25 cellular contexts compared by ENCODE assay signal in the genomic region with DNA sequence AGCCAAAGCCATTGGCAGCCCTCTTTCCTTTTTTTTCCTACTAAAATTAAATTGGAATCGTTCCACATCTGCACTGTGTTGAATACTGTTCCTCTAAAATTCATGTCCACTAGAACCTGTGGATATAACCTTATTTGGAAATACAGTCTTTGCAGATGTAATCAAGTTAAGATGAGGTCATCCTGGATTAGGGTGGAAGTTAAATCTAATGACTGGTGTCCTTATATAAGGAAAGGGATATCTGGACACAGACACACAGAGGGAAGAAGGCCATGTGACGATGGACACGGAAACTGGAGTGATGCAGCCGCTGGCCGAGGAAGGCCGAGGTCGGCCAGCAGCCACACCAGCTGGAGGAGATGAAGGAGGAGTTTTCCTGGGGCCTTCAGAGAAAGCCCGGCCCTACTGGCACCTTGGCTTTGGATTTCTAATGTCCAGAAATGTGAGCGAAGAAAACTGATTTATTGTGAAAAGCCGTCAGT. TPM values are rescaled to one million over a fixed set of nuclear protein-coding genes. Genes with fewer than 3 reads are reported as not detected.
DNase-seq lines count a peak whose midpoint lies in the region; ATAC-seq and TF ChIP-seq lines count a peak whose summit lies in the region.
"Had no signal": no experiment of that assay in that cellular context is flagged by ENCODE, and none has a peak within 500 bp of the region (broad histone marks: within the 10 kb centered on the region; RNA-seq: fewer than 3 reads in every experiment).

No MANE protein-coding gene starts in this region.

- TF ChIP-seq CTCF in gastroesophageal sphincter (IDR thresholded peaks at IDR 0.05) (no peak), mesothelial cell of epicardium (IDR thresholded peaks at IDR 0.05; ENCODE audit: unreplicated experiment) (no peak), PC-3 (conservative IDR thresholded peaks at IDR 0.05; ENCODE audit: low read depth, low read length) (no peak)

- no peak overlapping the region for H2AFZ ChIP-seq in PC-3 (ENCODE audit: low read length)
- H2AFZ ChIP-seq: GM23338 had no signal

- no peaks in the 10 kb centered on the region for H4K20me1 ChIP-seq in PC-3 (ENCODE audit: low read length)

- ATAC-seq in gastroesophageal sphincter (peak; percentile 83), PC-3 (no peak), HG03342 (IDR thresholded peaks at IDR 0.05; ENCODE audit: unreplicated experiment) (no peak), HG02885 (IDR thresholded peaks at IDR 0.05; ENCODE audit: poor library complexity, unreplicated experiment) (no peak)
- ATAC-seq: activated T-cell treated with anti-CD3 and anti-CD28 coated beads, Interleukin-2, amount 50 U/mL, for 4 hours; GM23338; left lung; stimulated activated effector memory CD8-positive, alpha-beta T cell treated with anti-CD3 and anti-CD28 coated beads, Interleukin-12 subunit alpha, Interleukin-12 subunit beta, amount 100 ng/mL, for 72 hours had no signal

- H3K27me3 Mint-ChIP-seq in mesothelial cell of epicardium (ENCODE audit: low read depth): no peaks in the 10 kb centered on the region
- H3K27me3 Mint-ChIP-seq: activated CD4-positive, alpha-beta memory T cell treated with anti-CD3 and anti-CD28 coated beads for 36 hours; activated naive CD8-positive, alpha-beta T cell had no signal

- POLR2A ChIA-PET in PC-3 (lab: Charles Lee; ENCODE audit: unreplicated experiment): no interaction called here

- H3K4me1 ChIP-seq in gastroesophageal sphincter (peaks cover 0 to 27% (median 0%) of the 10 kb centered on the region in 3 donors), PC-3 (ENCODE audit: insufficient read depth, low read length) (no peaks in the 10 kb centered on the region)
- H3K4me1 ChIP-seq: left lung had no signal

- H3F3A ChIP-seq in PC-3 (ENCODE audit: low read length, unreplicated experiment): no peaks in the 10 kb centered on the region

- H3K27ac Mint-ChIP-seq in mesothelial cell of epicardium: peak overlapping the region; percentile 81
- H3K27ac Mint-ChIP-seq: activated CD4-positive, alpha-beta memory T cell treated with anti-CD3 and anti-CD28 coated beads for 36 hours; activated naive CD8-positive, alpha-beta T cell; GM23338; stimulated activated effector memory CD8-positive, alpha-beta T cell treated with anti-CD3 and anti-CD28 coated beads, Interleukin-12 subunit alpha, Interleukin-12 subunit beta, amount 100 ng/mL, for 72 hours had no signal

- DNase-seq in activated CD8-positive, alpha-beta memory T cell treated with anti-CD3 and anti-CD28 coated beads, Interleukin-2, amount 50 U/mL, for 48 hours: peak; percentile 1
- DNase-seq in activated CD8-positive, alpha-beta memory T cell treated with anti-CD3 and anti-CD28 coated beads, Interleukin-2, amount 50 U/mL, for 4 hours: no peak
- DNase-seq in mesothelial cell of epicardium (ENCODE audit: low spot score in 2 of 2, unreplicated experiment in 2 of 2) (no peak), GDM1 (lab: John Stamatoyannopoulos, UW) (no peak), PC-3 (no peak)
- DNase-seq: activated CD4-positive, alpha-beta memory T cell treated with anti-CD3 and anti-CD28 coated beads for 36 hours; activated T-cell treated with anti-CD3 and anti-CD28 coated beads, Interleukin-2, amount 50 U/mL, for 4 hours; C1 segment of cervical spinal cord; caudate nucleus; DMS 273 treated with DMSO at 0.1 percent for 48 hours; effector CD8-positive, alpha-beta T cell; Karpas-422; left lung; NCI-H1105 treated with DMSO at 0.1 percent for 48 hours; NCI-H748 treated with DMSO at 0.1 percent for 48 hours; posterior cingulate gyrus; stimulated activated CD4-positive, alpha-beta T cell treated with anti-CD3 and anti-CD28 coated beads, Interleukin-12 subunit alpha, Interleukin-12 subunit beta, amount 100 ng/mL, for 4 hours; SW 1271 had no signal

- H3K36me3 Mint-ChIP-seq in mesothelial cell of epicardium: peaks cover 23% of the 10 kb centered on the region
- H3K36me3 Mint-ChIP-seq: activated CD4-positive, alpha-beta memory T cell treated with anti-CD3 and anti-CD28 coated beads for 36 hours; activated naive CD8-positive, alpha-beta T cell had no signal

- no peaks in the 10 kb centered on the region for H3K79me2 ChIP-seq in PC-3 (ENCODE audit: low read length)

- H3K9me3 ChIP-seq in gastroesophageal sphincter (no peaks in the 10 kb centered on the region), PC-3 (ENCODE audit: low read length) (no peaks in the 10 kb centered on the region)
- H3K9me3 ChIP-seq: left lung, tibial nerve had no signal

- intact Hi-C loops in PC-3 (cut with micrococcal nuclease): no loop called here

- TF ChIP-seq EP300 in gastroesophageal sphincter (IDR thresholded peaks at IDR 0.05): peak; percentile 36

- peaks cover 0 to 19% of the 10 kb centered on the region in 2 donors for H3K36me3 ChIP-seq in gastroesophageal sphincter
- no peaks in the 10 kb centered on the region for H3K36me3 ChIP-seq in PC-3 (ENCODE audit: low read depth, low read length)
- H3K36me3 ChIP-seq: left lung, tibial nerve had no signal

- no peaks in the 10 kb centered on the region for H3K9me2 ChIP-seq in PC-3 (replicated peaks; ENCODE audit: low read length)

- CTCF ChIA-PET in PC-3 (lab: Charles Lee): no interaction called here

- H3K9me3 Mint-ChIP-seq in mesothelial cell of epicardium: peaks cover 13% of the 10 kb centered on the region
- H3K9me3 Mint-ChIP-seq: stimulated activated effector memory CD8-positive, alpha-beta T cell treated with anti-CD3 and anti-CD28 coated beads, Interleukin-12 subunit alpha, Interleukin-12 subunit beta, amount 100 ng/mL, for 72 hours had no signal

- H3K4me3 ChIP-seq in gastroesophageal sphincter (no peak overlapping the region), PC-3 (ENCODE audit: low read length) (no peak overlapping the region)
- H3K4me3 ChIP-seq: GM23338, left lung, tibial nerve had no signal

- 24 to 64% methylated on average over 7 to 10 of the region's 10 CpGs for WGBS in gastroesophageal sphincter (ENCODE audit: low coverage in 1 of 2), 2 donors

- H3K9ac ChIP-seq in PC-3 (ENCODE audit: low read length): no peak overlapping the region

- peaks cover 8% of the 10 kb centered on the region for H3K4me1 Mint-ChIP-seq in mesothelial cell of epicardium
- H3K4me1 Mint-ChIP-seq: GM23338 had no signal

- no peak overlapping the region for H3K4me3 Mint-ChIP-seq in mesothelial cell of epicardium
- H3K4me3 Mint-ChIP-seq: activated CD4-positive, alpha-beta memory T cell treated with anti-CD3 and anti-CD28 coated beads for 36 hours; activated naive CD8-positive, alpha-beta T cell; activated T-cell treated with anti-CD3 and anti-CD28 coated beads, Interleukin-2, amount 50 U/mL, for 4 hours; GM23338; stimulated activated effector memory CD8-positive, alpha-beta T cell treated with anti-CD3 and anti-CD28 coated beads, Interleukin-12 subunit alpha, Interleukin-12 subunit beta, amount 100 ng/mL, for 72 hours had no signal

- peak overlapping the region; percentile 68 to 79 (median 74) for H3K27ac ChIP-seq in gastroesophageal sphincter
- H3K27ac ChIP-seq in PC-3 (ENCODE audit: low read length): no peak overlapping the region
- H3K27ac ChIP-seq: left lung had no signal

- no peak for TF ChIP-seq POLR2A in gastroesophageal sphincter (IDR thresholded peaks at IDR 0.05)

- H3K27me3 ChIP-seq in gastroesophageal sphincter: no peaks in the 10 kb centered on the region
- H3K27me3 ChIP-seq in PC-3 (ENCODE audit: low read length): no peaks in the 10 kb centered on the region
- H3K27me3 ChIP-seq: left lung, tibial nerve had no signal

- H3K4me2 ChIP-seq in PC-3 (ENCODE audit: low read length): no peak overlapping the region
- H3K4me2 ChIP-seq: GM23338 had no signal

- BruUV-seq in PC-3 (replicated peaks; lab: Mats Ljungman, UMichigan): no TSS peak

RNA-seq across cellular contexts. Expression of a gene that starts 49.4 kb away (rescaled TPM):
- total RNA-seq in gastroesophageal sphincter (10 to 100 TPM; 23.8 to 74.6 (median 51.0) TPM), mesothelial cell of epicardium (13.4 to 14.6 TPM (median 13.7 TPM) in 3 replicates), PC-3 (2014; rRNA removed) (1.1 and 1.3 TPM in 2 replicates)
